In genomic region chr11:123196060-123196714, GRCh38 we compare ENCODE assay signal across 10 cellular contexts. TPM values are rescaled to one million over a fixed set of nuclear protein-coding genes. Genes with fewer than 3 reads are reported as not detected.
A peak's percentile ranks its signal among the peaks of the same experiment; 100 is the strongest.
DNase-seq lines count a peak whose midpoint lies in the region; ATAC-seq and TF ChIP-seq lines count a peak whose summit lies in the region.
"Had no signal": no experiment of that assay in that cellular context is flagged by ENCODE, and none has a peak within 500 bp of the region (broad histone marks: within the 10 kb centered on the region; RNA-seq: fewer than 3 reads in every experiment).

No MANE protein-coding gene starts in this region.

- H3K27ac Mint-ChIP-seq in Caco-2 (ENCODE audit: unreplicated experiment): no peak overlapping the region
- H3K27ac Mint-ChIP-seq: naive B cell had no signal

- H3K27me3 ChIP-seq in Caco-2 (replicated peaks; ENCODE audit: control insufficient read depth, insufficient read depth, low read length): no peaks in the 10 kb centered on the region; the same call in 1 of the 2 replicates
- peaks cover 7 to 97% (median 81%) of the 10 kb centered on the region in 7 donors for H3K27me3 ChIP-seq in heart right ventricle
- H3K27me3 ChIP-seq in rectal smooth muscle tissue (ENCODE audit: control insufficient read depth, insufficient read depth, low read length): peaks cover 5% of the 10 kb centered on the region

- H3K9ac ChIP-seq in rectal smooth muscle tissue (ENCODE audit: low read length): no peak overlapping the region

- CTCF ChIA-PET in Caco-2 (lab: Charles Lee): interaction anchor here (1.1 kb wide), 1 partner anchor 12 kb away, joined by 3 read pairs; no protein-coding TSS in a partner anchor

- DNase-seq in Caco-2: peak in 1 of 2 experiments; percentile 33
- DNase-seq in heart right ventricle: no peak
- no peak for DNase-seq in erythroblast (lab: John Stamatoyannopoulos, UW)
- DNase-seq in head of caudate nucleus: no peak
- no peak for DNase-seq in NCI-H187 (lab: John Stamatoyannopoulos, UW)
- DNase-seq: Karpas-422, naive B cell had no signal

- peak overlapping the region in 3 of 10 donors; percentile 50 to 71 (median 69) for H3K27ac ChIP-seq in heart right ventricle
- H3K27ac ChIP-seq in rectal smooth muscle tissue (ENCODE audit: low read depth, low read length): peak overlapping the region; percentile 96

- H3K36me3 Mint-ChIP-seq in Caco-2 (ENCODE audit: insufficient read depth, unreplicated experiment): peaks cover 4% of the 10 kb centered on the region

- intact Hi-C loops in Caco-2 (cut with micrococcal nuclease; ENCODE audit: unreplicated experiment): no loop called here
- intact Hi-C loops in heart right ventricle (cut with DNase I): no loop called here
- intact Hi-C loops in head of caudate nucleus (cut with DNase I): no loop called here

- no peak for TF ChIP-seq POLR2A in erythroblast (IDR thresholded peaks at IDR 0.05; ENCODE audit: low read length)

- peak in 2 of 8 donors; percentile 3 to 39 for ATAC-seq in heart right ventricle
- ATAC-seq in HG03432 (IDR thresholded peaks at IDR 0.05; ENCODE audit: unreplicated experiment): no peak

- TF ChIP-seq CTCF in Caco-2 (IDR thresholded peaks at IDR 0.05; ENCODE audit: insufficient read depth in 1 of 2, low read depth in 1 of 2, low read length in 1 of 2, severe bottlenecking in 1 of 2, unreplicated experiment in 1 of 2) (no peak), WI38 (IDR thresholded peaks at IDR 0.05; ENCODE audit: low read depth, low read length) (no peak), heart right ventricle (IDR thresholded peaks at IDR 0.05) (no peak)

- H3K4me1 ChIP-seq in Caco-2 (peaks cover 21% of the 10 kb centered on the region), heart right ventricle (peaks cover 4 to 19% (median 13%) of the 10 kb centered on the region in 9 donors), rectal smooth muscle tissue (ENCODE audit: control insufficient read depth, insufficient read depth, low read length) (peaks cover 22% of the 10 kb centered on the region)

- no peak overlapping the region for H3K4me3 ChIP-seq in Caco-2 (ENCODE audit: low read depth, low read length)
- H3K4me3 ChIP-seq in WI38 (ENCODE audit: low read depth, low read length): peak overlapping the region; percentile 90
- H3K4me3 ChIP-seq in heart right ventricle: peak overlapping the region in 6 of 10 donors; percentile 39 to 52 (median 51)
- H3K4me3 ChIP-seq in rectal smooth muscle tissue (ENCODE audit: low read length): peak overlapping the region; percentile 65

- 17 to 29% methylated on average over 34 of the region's 34 CpGs for WGBS in heart right ventricle, 2 donors

- H3K9me3 Mint-ChIP-seq in Caco-2 (ENCODE audit: unreplicated experiment): no peaks in the 10 kb centered on the region

- POLR2A ChIA-PET in Caco-2 (lab: Charles Lee): no interaction called here

- peaks cover 5% of the 10 kb centered on the region for H3K27me3 Mint-ChIP-seq in Caco-2 (ENCODE audit: insufficient read depth, unreplicated experiment)

- H3K9me3 ChIP-seq in Caco-2 (no peaks in the 10 kb centered on the region), heart right ventricle (no peaks in the 10 kb centered on the region)

- H3K4me1 Mint-ChIP-seq in Caco-2 (ENCODE audit: low read depth, unreplicated experiment): peaks cover 17% of the 10 kb centered on the region

- no TSS peak for BruUV-seq in Caco-2 (replicated peaks; lab: Mats Ljungman, UMichigan)

- H3K4me3 Mint-ChIP-seq in Caco-2 (ENCODE audit: unreplicated experiment): peak overlapping the region; percentile 75

- no peaks in the 10 kb centered on the region for H3K36me3 ChIP-seq in Caco-2 (ENCODE audit: control insufficient read depth, insufficient read depth, low read length)
- H3K36me3 ChIP-seq in heart right ventricle: no peaks in the 10 kb centered on the region
- H3K36me3 ChIP-seq in rectal smooth muscle tissue (ENCODE audit: control insufficient read depth, insufficient read depth, low read length): no peaks in the 10 kb centered on the region

RNA-seq across cellular contexts. Expression of gene CLMP, which starts 1.1 kb away (rescaled TPM):
- total RNA-seq in Caco-2 (2022) (44.0 and 58.9 TPM in 2 replicates), heart right ventricle (10 to 100 TPM in 2 of 10 donors, 1 to 10 TPM in 8; 1.9 to 16.9 (median 5.2) TPM)
- polyA plus RNA-seq in heart right ventricle: 1 to 10 TPM; 4.1 to 8.8 TPM
